Comparison of ENCODE assay signal across 17 cellular contexts in the genomic region with DNA sequence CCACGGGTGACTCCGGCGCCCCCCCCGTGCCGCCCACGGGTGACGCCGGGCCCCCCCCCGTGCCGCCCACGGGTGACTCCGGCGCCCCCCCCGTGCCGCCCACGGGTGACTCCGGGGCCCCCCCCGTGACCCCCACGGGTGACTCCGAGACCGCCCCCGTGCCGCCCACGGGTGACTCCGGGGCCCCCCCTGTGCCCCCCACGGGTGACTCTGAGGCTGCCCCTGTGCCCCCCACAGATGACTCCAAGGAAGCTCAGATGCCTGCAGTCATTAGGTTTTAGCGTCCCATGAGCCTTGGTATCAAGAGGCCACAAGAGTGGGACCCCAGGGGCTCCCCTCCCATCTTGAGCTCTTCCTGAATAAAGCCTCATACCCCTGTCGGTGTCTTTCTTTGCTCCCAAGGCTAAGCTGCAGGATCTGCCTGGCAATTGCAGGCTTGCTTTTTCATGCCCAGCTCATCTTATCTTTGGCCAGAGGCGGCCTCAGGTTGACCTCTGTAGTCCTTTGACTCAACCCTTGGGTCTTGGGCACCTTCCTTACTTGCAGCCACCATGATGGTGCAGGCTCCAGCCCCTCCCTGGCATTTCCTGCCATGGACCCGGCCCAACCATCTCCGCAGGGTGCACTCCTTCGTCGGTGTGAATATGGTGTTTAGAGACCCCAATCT.
"Had no signal": no experiment of that assay in that cellular context is flagged by ENCODE, and none has a peak within 500 bp of the region (broad histone marks: within the 10 kb centered on the region; RNA-seq: fewer than 3 reads in every experiment).

No MANE protein-coding gene starts in this region.

- DNase-seq: activated CD4-positive, alpha-beta memory T cell treated with anti-CD3 and anti-CD28 coated beads for 36 hours; activated CD4-positive, CD25-positive, alpha-beta regulatory T cell treated with anti-CD3 and anti-CD28 coated beads, Interleukin-2, amount 50 U/mL, for 72 hours; activated naive CD4-positive, alpha-beta T cell treated with anti-CD3 and anti-CD28 coated beads, Interleukin-2, amount 50 U/mL, for 16 hours; activated T-cell treated with anti-CD3 and anti-CD28 coated beads for 4 hours; dermis blood vessel endothelial cell; effector memory CD8-positive, alpha-beta T cell; mesenchymal stem cell; mucosa of descending colon; naive B cell; ovary; stimulated activated CD4-positive, alpha-beta T cell treated with anti-CD3 and anti-CD28 coated beads, Interleukin-4, amount 100 ng/mL, for 1 hour; stimulated activated naive B cell treated with anti-CD40 and anti-IgM and Interleukin-4, amounts not matched to agents 10 μg/mL and 1 μg/mL and 100 μg/mL, for 72 hours; T1000; thyroid gland had no signal

- H3K4me3 ChIP-seq: mucosa of descending colon, ovary, smooth muscle cell, thyroid gland had no signal

- H3K9me3 Mint-ChIP-seq: activated CD4-positive, alpha-beta memory T cell treated with anti-CD3 and anti-CD28 coated beads for 36 hours; activated T-helper 2 cell treated with anti-CD3 and anti-CD28 coated beads, Interferon-gamma antibody, Interleukin-2, Interleukin-4, amounts not matched to agents 10 μg/mL and 5 μg/mL and 100 μg/mL, durations not matched to agents 14 hours and 24 hours and 36 hours; effector memory CD8-positive, alpha-beta T cell; naive B cell; stimulated activated naive B cell treated with anti-CD40 and anti-IgM and Interleukin-4, amounts not matched to agents 10 μg/mL and 1 μg/mL and 100 μg/mL, for 72 hours had no signal

- H3K4me2 ChIP-seq: smooth muscle cell had no signal

- H3K27ac ChIP-seq: ovary, thyroid gland had no signal

- H3K27me3 Mint-ChIP-seq: activated CD4-positive, alpha-beta memory T cell treated with anti-CD3 and anti-CD28 coated beads for 36 hours; effector memory CD8-positive, alpha-beta T cell; stimulated activated naive B cell treated with anti-CD40 and anti-IgM and Interleukin-4, amounts not matched to agents 10 μg/mL and 1 μg/mL and 100 μg/mL, for 72 hours had no signal

- H3K36me3 ChIP-seq: ovary, thyroid gland had no signal

- H3K4me3 Mint-ChIP-seq: activated CD4-positive, alpha-beta memory T cell treated with anti-CD3 and anti-CD28 coated beads for 36 hours; effector memory CD8-positive, alpha-beta T cell; naive B cell; stimulated activated naive B cell treated with anti-CD40 and anti-IgM and Interleukin-4, amounts not matched to agents 10 μg/mL and 1 μg/mL and 100 μg/mL, for 72 hours had no signal

- H3K27ac Mint-ChIP-seq: activated CD4-positive, alpha-beta memory T cell treated with anti-CD3 and anti-CD28 coated beads for 36 hours; activated T-helper 2 cell treated with anti-CD3 and anti-CD28 coated beads, Interferon-gamma antibody, Interleukin-2, Interleukin-4, amounts not matched to agents 10 μg/mL and 5 μg/mL and 100 μg/mL, durations not matched to agents 14 hours and 24 hours and 36 hours; effector memory CD8-positive, alpha-beta T cell; naive B cell; stimulated activated naive B cell treated with anti-CD40 and anti-IgM and Interleukin-4, amounts not matched to agents 10 μg/mL and 1 μg/mL and 100 μg/mL, for 72 hours had no signal

- H3K4me1 Mint-ChIP-seq: naive B cell; stimulated activated naive B cell treated with anti-CD40 and anti-IgM and Interleukin-4, amounts not matched to agents 10 μg/mL and 1 μg/mL and 100 μg/mL, for 72 hours had no signal

- H3K4me1 ChIP-seq: thyroid gland had no signal

- H3K36me3 Mint-ChIP-seq: naive B cell had no signal

- H3K27me3 ChIP-seq: ovary, thyroid gland had no signal

- ATAC-seq: effector memory CD8-positive, alpha-beta T cell; mucosa of descending colon; sciatic nerve; stimulated activated naive B cell treated with anti-CD40 and anti-IgM and Interleukin-4, amounts not matched to agents 10 μg/mL and 1 μg/mL and 100 μg/mL, for 72 hours had no signal

- H3K9me3 ChIP-seq: mucosa of descending colon, ovary, thyroid gland had no signal
